30 cellular contexts compared by ENCODE assay signal in the genomic region with DNA sequence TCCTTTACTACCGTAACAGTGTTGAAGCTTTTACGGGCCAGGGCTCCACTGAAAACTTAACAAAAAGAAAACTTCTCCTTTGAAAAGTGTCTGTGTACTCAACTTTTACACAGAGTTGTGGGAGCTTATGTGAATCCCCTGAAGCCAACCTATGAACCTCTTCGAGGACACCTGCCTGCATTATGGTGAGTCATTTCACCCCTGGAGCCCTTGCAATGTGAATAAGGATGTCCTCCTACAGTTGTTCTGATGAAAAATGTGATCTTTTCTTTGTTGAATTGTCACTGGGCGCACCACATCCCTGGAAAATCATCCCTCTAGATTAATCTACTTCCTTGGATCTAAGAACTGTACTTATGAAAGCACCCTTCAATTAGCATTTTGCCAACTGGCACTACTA.
"Had no signal": no experiment of that assay in that cellular context is flagged by ENCODE, and none has a peak within 500 bp of the region (broad histone marks: within the 10 kb centered on the region; RNA-seq: fewer than 3 reads in every experiment).

No MANE protein-coding gene starts in this region.

- H3K36me3 Mint-ChIP-seq: activated naive CD8-positive, alpha-beta T cell treated with anti-CD3 and anti-CD28 coated beads for 36 hours had no signal

- H3K4me1 Mint-ChIP-seq: activated CD4-positive, alpha-beta T cell treated with anti-CD3 and anti-CD28 coated beads, Interleukin-2, amount 10 ng/mL, durations not matched to agents 24 days and 14 days; activated naive CD8-positive, alpha-beta T cell treated with anti-CD3 and anti-CD28 coated beads for 36 hours; activated T-helper 17 cell treated with anti-CD3 and anti-CD28 coated beads, Interleukin-2, amount 50 U/mL, for 72 hours had no signal

- ATAC-seq: activated CD8-positive, alpha-beta T cell treated with anti-CD3 and anti-CD28 coated beads for 36 hours; activated T-cell treated with anti-CD3 and anti-CD28 coated beads, Interleukin-2, amount 50 U/mL, for 72 hours; activated T-helper 17 cell treated with anti-CD3 and anti-CD28 coated beads, Interleukin-2, amount 50 U/mL, for 72 hours; PC-3 had no signal

- H3K27ac Mint-ChIP-seq: activated CD4-positive, alpha-beta T cell treated with anti-CD3 and anti-CD28 coated beads, Interleukin-2, amount 10 ng/mL, durations not matched to agents 24 days and 14 days; activated CD8-positive, alpha-beta T cell treated with anti-CD3 and anti-CD28 coated beads for 36 hours; activated naive CD8-positive, alpha-beta T cell treated with anti-CD3 and anti-CD28 coated beads for 36 hours; activated T-cell treated with anti-CD3 and anti-CD28 coated beads, Interleukin-2, amount 50 U/mL, for 72 hours; activated T-helper 17 cell treated with anti-CD3 and anti-CD28 coated beads, Interleukin-2, amount 50 U/mL, for 72 hours; T-helper 1 cell treated with Interleukin-12 subunit alpha and Interleukin-12 subunit beta and Interleukin-4 antibody, amounts not matched to agents 30 μg/mL and 1 μg/mL, for 36 hours; T-helper 2 cell treated with Interferon-gamma antibody and Interleukin-4, amounts not matched to agents 5 μg/mL and 100 μg/mL, for 36 hours had no signal

- H3K4me3 Mint-ChIP-seq: activated CD4-positive, alpha-beta T cell treated with anti-CD3 and anti-CD28 coated beads, Interleukin-2, amount 10 ng/mL, durations not matched to agents 24 days and 14 days; activated CD8-positive, alpha-beta T cell treated with anti-CD3 and anti-CD28 coated beads for 36 hours; activated naive CD8-positive, alpha-beta T cell treated with anti-CD3 and anti-CD28 coated beads for 36 hours; activated T-cell treated with anti-CD3 and anti-CD28 coated beads, Interleukin-2, amount 50 U/mL, for 72 hours; activated T-helper 17 cell treated with anti-CD3 and anti-CD28 coated beads, Interleukin-2, amount 50 U/mL, for 72 hours; T-helper 1 cell treated with Interleukin-12 subunit alpha and Interleukin-12 subunit beta and Interleukin-4 antibody, amounts not matched to agents 30 μg/mL and 1 μg/mL, for 36 hours; T-helper 2 cell treated with Interferon-gamma antibody and Interleukin-4, amounts not matched to agents 5 μg/mL and 100 μg/mL, for 36 hours had no signal

- DNase-seq: activated CD4-positive, alpha-beta T cell treated with anti-CD3 and anti-CD28 coated beads, Interleukin-2, amount 10 ng/mL, durations not matched to agents 24 days and 14 days; activated CD4-positive, alpha-beta T cell treated with anti-CD3 and anti-CD28 coated beads, Interleukin-2, amount 50 U/mL, for 4 hours; activated CD8-positive, alpha-beta T cell treated with anti-CD3 and anti-CD28 coated beads for 36 hours; activated effector memory CD4-positive, alpha-beta T cell treated with anti-CD3 and anti-CD28 coated beads, Interleukin-2, amount 50 U/mL, for 16 hours; activated naive CD4-positive, alpha-beta T cell; activated naive CD4-positive, alpha-beta T cell treated with anti-CD3 and anti-CD28 coated beads, Interleukin-2, amount 50 U/mL, for 16 hours; activated naive CD8-positive, alpha-beta T cell treated with anti-CD3 and anti-CD28 coated beads for 36 hours; activated T-cell treated with anti-CD3 and anti-CD28 coated beads, Interleukin-2, amount 50 U/mL, for 1 hour; activated T-cell treated with anti-CD3 and anti-CD28 coated beads, Interleukin-2, amount 50 U/mL, for 72 hours; amniotic stem cell; aorta; MG63; MV-4-11; NCI-H1092; NCI-H1436 treated with DMSO at 0.1 percent for 48 hours; NCI-H1694 treated with DMSO at 0.1 percent for 48 hours; NCI-H2029; NCI-H345; NCI-H510A; NCI-H526; NCI-H748 treated with DMSO at 0.1 percent for 48 hours; NK-92 treated with Interleukin-12 subunit alpha and Interleukin-12 subunit beta, amount 100 ng/mL, for 24 hours; PC-3; Peyer's patch; RPMI8226; SHP77 treated with DMSO at 0.1 percent for 48 hours; SK-N-SH had no signal

- H3K9me3 Mint-ChIP-seq: activated CD4-positive, alpha-beta T cell treated with anti-CD3 and anti-CD28 coated beads, Interleukin-2, amount 10 ng/mL, durations not matched to agents 24 days and 14 days; activated naive CD8-positive, alpha-beta T cell treated with anti-CD3 and anti-CD28 coated beads for 36 hours; T-helper 1 cell treated with Interleukin-12 subunit alpha and Interleukin-12 subunit beta and Interleukin-4 antibody, amounts not matched to agents 30 μg/mL and 1 μg/mL, for 36 hours had no signal

- H3K27me3 Mint-ChIP-seq: activated CD4-positive, alpha-beta T cell treated with anti-CD3 and anti-CD28 coated beads, Interleukin-2, amount 10 ng/mL, durations not matched to agents 24 days and 14 days; activated CD8-positive, alpha-beta T cell treated with anti-CD3 and anti-CD28 coated beads for 36 hours; activated naive CD8-positive, alpha-beta T cell treated with anti-CD3 and anti-CD28 coated beads for 36 hours; activated T-helper 17 cell treated with anti-CD3 and anti-CD28 coated beads, Interleukin-2, amount 50 U/mL, for 72 hours had no signal
